ENCODE assay signal across 8 cellular contexts in genomic region chr2:6685447-6685846, GRCh38.
"Had no signal": no experiment of that assay in that cellular context is flagged by ENCODE, and none has a peak within 500 bp of the region (broad histone marks: within the 10 kb centered on the region; RNA-seq: fewer than 3 reads in every experiment).

No MANE protein-coding gene starts in this region.

- H3K4me3 ChIP-seq: GM23248, HAP-1 had no signal

- ATAC-seq: HCT116 had no signal

- H3K27ac ChIP-seq: GM23248 had no signal

- H3K9ac ChIP-seq: GM23248 had no signal

- H2AFZ ChIP-seq: GM23248 had no signal

- H3K4me3 Mint-ChIP-seq: H9, HFFc6 had no signal

- H3K27ac Mint-ChIP-seq: H9, HFFc6 had no signal

- H3K36me3 ChIP-seq: HAP-1 had no signal

- H3K4me1 ChIP-seq: HAP-1 had no signal

- H3K9me3 ChIP-seq: HAP-1 had no signal

- DNase-seq: GM23248, GOT3, H7, H9, HCEC 1CT, HFFc6 had no signal
